ENCODE assay signal across 17 cellular contexts in genomic region chr21:33069243-33069642, GRCh38. TPM values are rescaled to one million over a fixed set of nuclear protein-coding genes. Genes with fewer than 3 reads are reported as not detected.
A peak's percentile ranks its signal among the peaks of the same experiment; 100 is the strongest.
DNase-seq lines count a peak whose midpoint lies in the region; ATAC-seq and TF ChIP-seq lines count a peak whose summit lies in the region.
"Had no signal": no experiment of that assay in that cellular context is flagged by ENCODE, and none has a peak within 500 bp of the region (broad histone marks: within the 10 kb centered on the region; RNA-seq: fewer than 3 reads in every experiment).

No MANE protein-coding gene starts in this region.

- intact Hi-C loops in CD14-positive monocyte (cut with micrococcal nuclease), result no loop called here

- peak overlapping the region; percentile 77 to 78 for H3K4me3 Mint-ChIP-seq in CD14-positive monocyte
- H3K4me3 Mint-ChIP-seq in GM23338, result peak overlapping the region; percentile 63; the same call in 2 of the 3 replicates
- H3K4me3 Mint-ChIP-seq in activated naive CD8-positive, alpha-beta T cell treated with anti-CD3 and anti-CD28 coated beads for 36 hours, result peak overlapping the region; percentile 47
- peak overlapping the region in 5 of 8 donors; percentile 30 to 73 (median 59) for H3K4me3 Mint-ChIP-seq in naive B cell

- no peak overlapping the region for H2AFZ ChIP-seq in GM23338

- no peak for DNase-seq in CD14-positive monocyte (ENCODE audit: low spot score)
- DNase-seq in GM23338 (ENCODE audit: low spot score), result no peak
- no peak for DNase-seq in activated naive CD8-positive, alpha-beta T cell treated with anti-CD3 and anti-CD28 coated beads for 36 hours
- DNase-seq in naive B cell, result no peak
- no peak for DNase-seq in activated CD4-positive, CD25-positive, alpha-beta regulatory T cell treated with anti-CD3 and anti-CD28 coated beads, Interleukin-2, amount 50 U/mL, for 72 hours
- DNase-seq in foreskin keratinocyte, result no peak
- DNase-seq in central memory CD4-positive, alpha-beta T cell, result no peak
- DNase-seq: amniotic stem cell; Caco-2; effector CD4-positive, alpha-beta T cell had no signal

- TF ChIP-seq CTCF in CD14-positive monocyte (IDR thresholded peaks at IDR 0.05) (no peak), GM23338 (conservative IDR thresholded peaks at IDR 0.05; ENCODE audit: low read depth in 2 of 2) (no peak), foreskin keratinocyte (conservative IDR thresholded peaks at IDR 0.05) (no peak)

- H3F3A ChIP-seq in GM23338 (replicated peaks; ENCODE audit: low read depth), result 0 out of 2 replicates have a peak, but pooled peaks cover 5% of the 10 kb centered on the region

- peaks cover 0 to 4% (median 0%) of the 10 kb centered on the region in 7 donors for H3K9me3 Mint-ChIP-seq in CD14-positive monocyte
- peaks cover 14% of the 10 kb centered on the region for H3K9me3 Mint-ChIP-seq in GM23338
- no peaks in the 10 kb centered on the region for H3K9me3 Mint-ChIP-seq in activated naive CD8-positive, alpha-beta T cell treated with anti-CD3 and anti-CD28 coated beads for 36 hours
- peaks cover 0 to 18% (median 7%) of the 10 kb centered on the region in 7 donors for H3K9me3 Mint-ChIP-seq in naive B cell

- H3K27me3 Mint-ChIP-seq in CD14-positive monocyte (ENCODE audit: low read depth in 3 of 3) (peaks cover 5 to 21% (median 17%) of the 10 kb centered on the region in 3 donors), GM23338 (ENCODE audit: insufficient read depth, low read depth, poor library complexity) (peaks cover 57% of the 10 kb centered on the region), naive B cell (peaks cover 74 to 87% (median 82%) of the 10 kb centered on the region in 3 donors)
- H3K27me3 Mint-ChIP-seq in activated naive CD8-positive, alpha-beta T cell treated with anti-CD3 and anti-CD28 coated beads for 36 hours, result peaks cover 73% of the 10 kb centered on the region

- H3K4me1 Mint-ChIP-seq in CD14-positive monocyte (peaks cover 68% of the 10 kb centered on the region), GM23338 (peaks cover 41% of the 10 kb centered on the region), naive B cell (peaks cover 3 to 12% (median 11%) of the 10 kb centered on the region in 3 donors)
- H3K4me1 Mint-ChIP-seq in activated naive CD8-positive, alpha-beta T cell treated with anti-CD3 and anti-CD28 coated beads for 36 hours, result peaks cover 8% of the 10 kb centered on the region

- H3K36me3 ChIP-seq in GM23338 (ENCODE audit: insufficient read depth), result no peaks in the 10 kb centered on the region
- H3K36me3 ChIP-seq: tibial nerve had no signal

- no peaks in the 10 kb centered on the region; the same call in 1 of the 2 replicates for H4K20me1 ChIP-seq in GM23338 (replicated peaks; ENCODE audit: insufficient read depth)

- H3K27me3 ChIP-seq in GM23338 (ENCODE audit: insufficient read depth) (peaks cover 99% of the 10 kb centered on the region), foreskin keratinocyte (peaks cover 93% of the 10 kb centered on the region)

- peak overlapping the region in 3 of 7 donors; percentile 37 to 76 (median 71) for H3K27ac Mint-ChIP-seq in CD14-positive monocyte
- H3K27ac Mint-ChIP-seq in GM23338, result no peak overlapping the region
- H3K27ac Mint-ChIP-seq in activated naive CD8-positive, alpha-beta T cell treated with anti-CD3 and anti-CD28 coated beads for 36 hours, result no peak overlapping the region
- H3K27ac Mint-ChIP-seq in naive B cell, result no peak overlapping the region

- no peak for ATAC-seq in GM23338
- ATAC-seq in naive B cell (ENCODE audit: low read depth in 2 of 2), result no peak
- no peak for ATAC-seq in HG03196 (IDR thresholded peaks at IDR 0.05; ENCODE audit: unreplicated experiment)
- ATAC-seq in foreskin keratinocyte, result no peak

- H3K4me2 ChIP-seq in GM23338, result no peak overlapping the region

- H3K27ac ChIP-seq in GM23338 (ENCODE audit: low read depth) (no peak overlapping the region), foreskin keratinocyte (no peak overlapping the region)
- H3K27ac ChIP-seq: RWPE1, tibial nerve had no signal

- H3K4me3 ChIP-seq in GM23338, result no peak overlapping the region

- H3K9me2 ChIP-seq in GM23338 (ENCODE audit: insufficient read depth), result no peaks in the 10 kb centered on the region

- peaks cover 11 to 16% of the 10 kb centered on the region in 2 donors for H3K36me3 Mint-ChIP-seq in CD14-positive monocyte
- H3K36me3 Mint-ChIP-seq in GM23338 (ENCODE audit: low read depth), result peaks cover 7% of the 10 kb centered on the region
- H3K36me3 Mint-ChIP-seq in activated naive CD8-positive, alpha-beta T cell treated with anti-CD3 and anti-CD28 coated beads for 36 hours, result no peaks in the 10 kb centered on the region
- peaks cover 0 to 8% of the 10 kb centered on the region in 2 donors for H3K36me3 Mint-ChIP-seq in naive B cell

- H3K4me1 ChIP-seq in GM23338 (ENCODE audit: insufficient read depth) (peaks cover 33% of the 10 kb centered on the region), foreskin keratinocyte (no peaks in the 10 kb centered on the region)
- H3K4me1 ChIP-seq: Caco-2 had no signal

- no peaks in the 10 kb centered on the region for H3K79me2 ChIP-seq in GM23338 (replicated peaks; ENCODE audit: insufficient read depth)

TF ChIP-seq in GM23338, 12 proteins besides CTCF, POLR2A, EP300 and RAD21 (continues in another document):
- TF ChIP-seq JUNB (IDR thresholded peaks at IDR 0.05; ENCODE audit: unreplicated experiment) (no peak), ZNF462 (CRISPR knock-in tag; IDR thresholded peaks at IDR 0.05) (no peak)

RNA-seq across cellular contexts. Expression of gene OLIG1, which starts 0.7 kb away (rescaled TPM):
- 10 to 100 TPM; 20.0 to 40.7 TPM for polyA plus RNA-seq in CD14-positive monocyte
- total RNA-seq in GM23338 (2014; rRNA removed; shearing (Covaris generic)), result 0.14 and 0.19 TPM in 2 replicates
- polyA plus RNA-seq in GM23338 (2016; fragmentation: Nextera tagmentation; extraction: Ambion mirVana), result 0.81 and 2.0 TPM in 2 replicates
- total RNA-seq in activated naive CD8-positive, alpha-beta T cell treated with anti-CD3 and anti-CD28 coated beads for 36 hours, result under 1 TPM in 1 of 2 experiments, not detected in 1; 0.21 TPM
- not detected for polyA plus RNA-seq in naive B cell (ENCODE audit: low read depth in 6 of 6)
- not detected in 2 replicates for total RNA-seq in foreskin keratinocyte
- not detected in 2 replicates for polyA plus RNA-seq in foreskin keratinocyte
- total RNA-seq: Caco-2, left lobe of liver, LHCN-M2, osteoblast, tibial nerve had no signal

RNA-seq across cellular contexts. Expression of gene OLIG2, which starts 43.5 kb away (rescaled TPM):
- not detected for polyA plus RNA-seq in CD14-positive monocyte
- 0.04 and 1.4 TPM in 2 replicates for total RNA-seq in GM23338 (2014; rRNA removed; shearing (Covaris generic))
- polyA plus RNA-seq in GM23338 (2016; fragmentation: Nextera tagmentation; extraction: Ambion mirVana), result 0.09 and 0.15 TPM in 2 replicates
- not detected for total RNA-seq in activated naive CD8-positive, alpha-beta T cell treated with anti-CD3 and anti-CD28 coated beads for 36 hours
- polyA plus RNA-seq in naive B cell (ENCODE audit: low read depth in 6 of 6), result not detected
- total RNA-seq in foreskin keratinocyte, result not detected in 2 replicates
- polyA plus RNA-seq in foreskin keratinocyte, result not detected in 2 replicates
- total RNA-seq: Caco-2, cardiac septum, left lobe of liver, LHCN-M2, osteoblast had no signal
